Comparison of ENCODE assay signal across 17 cellular contexts in the genomic region with DNA sequence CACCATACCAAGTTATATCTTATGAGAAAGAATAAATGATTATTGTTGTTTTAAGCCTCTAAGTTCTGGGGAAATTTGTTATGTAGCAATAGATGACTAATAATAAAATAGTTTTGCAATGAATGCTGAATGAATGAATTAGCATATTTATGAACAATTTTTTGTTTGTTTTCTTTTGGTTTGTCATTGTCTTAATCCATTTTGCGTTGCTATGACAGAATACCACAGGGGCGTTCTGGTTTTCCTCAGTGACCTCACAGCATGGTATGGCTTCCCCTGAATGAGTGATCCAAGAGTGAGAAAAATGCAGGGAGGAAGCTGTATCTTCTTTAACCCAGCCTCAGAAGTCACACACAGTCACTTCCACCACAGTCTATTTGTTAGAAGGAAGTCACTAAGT. TPM values are rescaled to one million over a fixed set of nuclear protein-coding genes. Genes with fewer than 3 reads are reported as not detected.
DNase-seq lines count a peak whose midpoint lies in the region; ATAC-seq and TF ChIP-seq lines count a peak whose summit lies in the region.
"Had no signal": no experiment of that assay in that cellular context is flagged by ENCODE, and none has a peak within 500 bp of the region (broad histone marks: within the 10 kb centered on the region; RNA-seq: fewer than 3 reads in every experiment).

No MANE protein-coding gene starts in this region.

- no peaks in the 10 kb centered on the region for H3K27me3 ChIP-seq in AG04450 (ENCODE audit: control insufficient read depth, insufficient read depth, low read length)
- H3K27me3 ChIP-seq: spleen had no signal

- POLR2A ChIA-PET in AG04450 (lab: Yijun Ruan, JAX) = interaction anchor here (0.5 to 0.8 kb wide), 2 partner anchors 29 to 83 kb away, joined by 3 to 4 read pairs; no protein-coding TSS in a partner anchor

- ATAC-seq in GM18909 (IDR thresholded peaks at IDR 0.05; ENCODE audit: poor library complexity, unreplicated experiment) (no peak), sciatic nerve (no peak)
- ATAC-seq: mucosa of descending colon had no signal

- peak overlapping the region; percentile 66 for H3K27ac ChIP-seq in AG04450 (ENCODE audit: low read depth, low read length)
- H3K27ac ChIP-seq: spleen had no signal

- no peak overlapping the region for H3K4me3 ChIP-seq in AG04450 (ENCODE audit: low read depth, low read length)
- no peak overlapping the region for H3K4me3 ChIP-seq in astrocyte of the spinal cord (ENCODE audit: low read depth, low read length)
- H3K4me3 ChIP-seq in fibroblast of villous mesenchyme (ENCODE audit: low read depth, low read length) = no peak overlapping the region
- H3K4me3 ChIP-seq: mucosa of descending colon, spleen had no signal

- CTCF ChIA-PET in AG04450 (lab: Charles Lee) = interaction anchor here (0.5 to 0.6 kb wide), 2 partner anchors 551 to 1906 kb away, joined by 3 to 7 read pairs; no protein-coding TSS in a partner anchor

- DNase-seq in AG04450 (ENCODE audit: low read depth, low spot score) (peak; percentile 26), HCEC 1CT (peak; percentile 92), astrocyte of the spinal cord (ENCODE audit: low read depth, low spot score) (peak; percentile 66), fibroblast of villous mesenchyme (ENCODE audit: low read depth) (peak; percentile 44), sciatic nerve (ENCODE audit: low spot score) (no peak), HT-29 (ENCODE audit: low spot score) (no peak)
- no peak for DNase-seq in activated naive CD4-positive, alpha-beta T cell (lab: John Stamatoyannopoulos, UW)
- DNase-seq: ACHN; activated naive CD8-positive, alpha-beta T cell treated with anti-CD3 and anti-CD28 coated beads for 36 hours; cortex of kidney; glutamatergic neuron; kidney; mucosa of descending colon; NCI-H1694 treated with DMSO at 0.1 percent for 48 hours; RPMI8226; spleen had no signal

- TF ChIP-seq CTCF in AG04450 (IDR thresholded peaks at IDR 0.05; ENCODE audit: low read depth, low read length) (no peak), astrocyte of the spinal cord (IDR thresholded peaks at IDR 0.05; ENCODE audit: low read depth, low read length) (no peak), fibroblast of villous mesenchyme (IDR thresholded peaks at IDR 0.05; ENCODE audit: insufficient read depth, low read depth, low read length) (no peak)

- in situ Hi-C loops in astrocyte of the spinal cord (cut with HindIII; ENCODE audit: low sequenced_read_pairs) = no loop called here

- intact Hi-C loops in sciatic nerve (cut with DNase I) = no loop called here

- no peaks in the 10 kb centered on the region for H3K9me3 ChIP-seq in AG04450 (ENCODE audit: control insufficient read depth, insufficient read depth, low read length)
- H3K9me3 ChIP-seq: mucosa of descending colon had no signal

RNA-seq across cellular contexts. Expression of gene HPDL, which starts 53.8 kb away (rescaled TPM):
- polyA plus RNA-seq in AG04450 (2011; rRNA removed) = 0.22 and 0.50 TPM in 2 replicates
- polyA minus RNA-seq in AG04450 (2011; rRNA and poly(A)+ RNA removed) = 0.28 TPM in 1 of 2 replicates, not detected in the other
- total RNA-seq in fibroblast of villous mesenchyme (1.3 and 1.6 TPM in 2 replicates), sciatic nerve (2.3 TPM)
- total RNA-seq in HT-29 (2014; rRNA removed; shearing (Covaris generic)) = 101 and 113 TPM in 2 replicates

Comparison
In these comparisons a context has a peak if more than half of its experiments do, and no peak if none do; other contexts are left out.
1. DNase-seq: peak in AG04450 (single experiment), HCEC 1CT (single experiment), astrocyte of the spinal cord (single experiment) and fibroblast of villous mesenchyme (single experiment); none in sciatic nerve (single experiment), activated naive CD4-positive, alpha-beta T cell (0 of 4) and HT-29 (single experiment).
2. RNA of gene HPDL, which starts 53.8 kb away (total RNA-seq): 101 to 113 TPM in HT-29; 2.3 TPM in sciatic nerve (single experiment) and 1.3 to 1.6 TPM in fibroblast of villous mesenchyme; every median in the first group is over 10 times any median in the second.